ENCODE assay signal across 8 cellular contexts in genomic region chr6:151763938-151764680, GRCh38. TPM values are rescaled to one million over a fixed set of nuclear protein-coding genes. Genes with fewer than 3 reads are reported as not detected.
DNase-seq lines count a peak whose midpoint lies in the region; ATAC-seq and TF ChIP-seq lines count a peak whose summit lies in the region.

No MANE protein-coding gene starts in this region.

- 25 to 34% methylated on average over 20 of the region's 20 CpGs for WGBS in lung, 2 donors

- H3K9me3 ChIP-seq in HAP-1 (no peaks in the 10 kb centered on the region), endocrine pancreas (ENCODE audit: control insufficient read depth, low read length) (no peaks in the 10 kb centered on the region), lung (ENCODE audit: control insufficient read depth in 2 of 2, insufficient read depth in 1 of 2, low read length in 1 of 2) (no peaks in the 10 kb centered on the region)

- H3K27me3 ChIP-seq in HAP-1 (ENCODE audit: low read depth) (0 out of 2 replicates have a peak, but pooled peaks cover 2% of the 10 kb centered on the region), endocrine pancreas (ENCODE audit: control insufficient read depth, insufficient read depth, low read length) (no peaks in the 10 kb centered on the region), lung (ENCODE audit: control insufficient read depth, insufficient read depth) (no peaks in the 10 kb centered on the region)

- H3K4me3 ChIP-seq in HAP-1 (no peak overlapping the region), endocrine pancreas (ENCODE audit: control insufficient read depth, insufficient read depth, low read length) (peak overlapping the region; percentile 73), lung (no peak overlapping the region)

- TF ChIP-seq CTCF in LNCAP (IDR thresholded peaks at IDR 0.05) (peak; percentile 40; the same call in 1 of the 2 replicates), lung (IDR thresholded peaks at IDR 0.05; ENCODE audit: control extremely low read depth, extremely low read depth) (no peak)

- H3K4me1 ChIP-seq in HAP-1 (peaks cover 5% of the 10 kb centered on the region), endocrine pancreas (ENCODE audit: control insufficient read depth, insufficient read depth, low read length) (peaks cover 14% of the 10 kb centered on the region), lung (ENCODE audit: control insufficient read depth in 2 of 2, insufficient read depth in 2 of 2, low read length in 2 of 2) (no peaks in the 10 kb centered on the region)

- H3K27ac ChIP-seq in lung (ENCODE audit: low read depth in 1 of 2, low read length in 1 of 2): peak overlapping the region; percentile 17 to 28

- no peak overlapping the region for H3K9ac ChIP-seq in endocrine pancreas (ENCODE audit: control insufficient read depth, insufficient read depth, low read length)

- H3K36me3 ChIP-seq in HAP-1 (replicated peaks): no peaks in the 10 kb centered on the region
- H3K36me3 ChIP-seq in endocrine pancreas (ENCODE audit: control insufficient read depth, insufficient read depth, low read length): no peaks in the 10 kb centered on the region
- no peaks in the 10 kb centered on the region for H3K36me3 ChIP-seq in lung (ENCODE audit: control insufficient read depth in 2 of 2, insufficient read depth in 2 of 2, low read length in 2 of 2)

- DNase-seq in DMS 273 (lab: John Stamatoyannopoulos, UW; ENCODE audit: unreplicated experiment) (peak; percentile 57), DMS 273 treated with DMSO at 0.1 percent for 48 hours (lab: John Stamatoyannopoulos, UW) (no peak), HAP-1 (ENCODE audit: low spot score in 2 of 2) (peak; percentile 73 to 85), lung (ENCODE audit: low spot score) (peak; percentile 88)
- peak; percentile 6 to 24 for DNase-seq in activated CD4-positive, alpha-beta T cell treated with anti-CD3 and anti-CD28 coated beads for 4 hours
- DNase-seq in stimulated activated CD8-positive, alpha-beta memory T cell treated with anti-CD3 and anti-CD28 coated beads, Interleukin-2, amount 100 ng/mL, for 48 hours (ENCODE audit: low read depth in 2 of 2): peak; percentile 23 to 39

- in situ Hi-C loops in HAP-1 (cut with MboI; ENCODE audit: low sequenced_read_pairs): loop anchor here (10.0 kb wide), 2 partner anchors 361 to 501 kb away; no protein-coding TSS in a partner anchor

- peak; percentile 91 for ATAC-seq in lung (ENCODE audit: insufficient read depth, low FRiP score)

RNA-seq across cellular contexts. Expression of gene ESR1, which starts 43.4 kb away (rescaled TPM):
- 1 to 10 TPM; 1.3 to 3.7 TPM for total RNA-seq in lung
- under 1 TPM; 0.14 to 0.31 TPM for polyA plus RNA-seq in lung
